ENCODE assay signal across 10 cellular contexts in genomic region chr2:127479219-127479825, GRCh38. TPM values are rescaled to one million over a fixed set of nuclear protein-coding genes. Genes with fewer than 3 reads are reported as not detected.
A peak's percentile ranks its signal among the peaks of the same experiment; 100 is the strongest.
DNase-seq lines count a peak whose midpoint lies in the region; FAIRE-seq and TF ChIP-seq lines count a peak whose summit lies in the region.
"Had no signal": no experiment of that assay in that cellular context is flagged by ENCODE, and none has a peak within 500 bp of the region (broad histone marks: within the 10 kb centered on the region; RNA-seq: fewer than 3 reads in every experiment).

No MANE protein-coding gene starts in this region.

- H3K79me2 ChIP-seq in keratinocyte (ENCODE audit: control insufficient read depth, insufficient read depth, low read length): no peaks in the 10 kb centered on the region

- in situ Hi-C loops in brain microvascular endothelial cell (cut with HindIII; ENCODE audit: low pct_ligation_motif_present, low sequenced_read_pairs): no loop called here
- in situ Hi-C loops in transverse colon (cut with MboI; ENCODE audit: low pct_ligation_motif_present in 1 of 4, low pct_unique_long_range_greater_than_20kb in 1 of 4, low sequenced_read_pairs in 3 of 4): loop anchor here in 1 of 4 donors (25.0 kb wide), 1 partner anchor 142 kb away; no protein-coding TSS in a partner anchor

- peaks cover 13% of the 10 kb centered on the region for H3K9me3 Mint-ChIP-seq in HFFc6
- peaks cover 14% of the 10 kb centered on the region for H3K9me3 Mint-ChIP-seq in T-helper 2 cell treated with Interferon-gamma antibody and Interleukin-4, amounts not matched to agents 5 μg/mL and 100 μg/mL, for 36 hours

- H3K4me3 ChIP-seq in brain microvascular endothelial cell (ENCODE audit: low read depth, low read length) (no peak overlapping the region), keratinocyte (ENCODE audit: control insufficient read depth in 2 of 3, extremely low read depth in 1 of 3, insufficient read depth in 2 of 3, low read depth in 1 of 3, low read length in 3 of 3) (no peak overlapping the region), transverse colon (no peak overlapping the region)
- H3K4me3 ChIP-seq: skin epidermis had no signal

- peak; percentile 43 for DNase-seq in D341Med (ENCODE audit: low spot score)
- peak; percentile 59 for DNase-seq in HFFc6
- DNase-seq in NCI-H446 treated with DMSO at 0.1 percent for 48 hours (lab: John Stamatoyannopoulos, UW): peak; percentile 7
- DNase-seq in brain microvascular endothelial cell: peak; percentile 12
- no peak for DNase-seq in keratinocyte (ENCODE audit: low read depth, low spot score)
- DNase-seq in transverse colon: no peak
- no peak for DNase-seq in posterior cingulate gyrus
- no peak for DNase-seq in T-helper 2 cell treated with Interferon-gamma antibody and Interleukin-4, amounts not matched to agents 5 μg/mL and 100 μg/mL, for 36 hours (ENCODE audit: low spot score)
- DNase-seq: T-cell had no signal

- H3K4me2 ChIP-seq in keratinocyte (ENCODE audit: control insufficient read depth, extremely low read depth, insufficient read depth, low read depth, low read length): no peak overlapping the region

- H3K9me3 ChIP-seq in keratinocyte (ENCODE audit: control insufficient read depth, low read depth, low read length) (no peaks in the 10 kb centered on the region), transverse colon (no peaks in the 10 kb centered on the region)

- no peaks in the 10 kb centered on the region for H3K9me1 ChIP-seq in keratinocyte (ENCODE audit: control insufficient read depth, extremely low read depth, insufficient read depth, low read length)

- TF ChIP-seq POLR2A in transverse colon (IDR thresholded peaks at IDR 0.05): no peak

- no peak overlapping the region for H3K27ac Mint-ChIP-seq in HFFc6
- no peak overlapping the region for H3K27ac Mint-ChIP-seq in T-helper 2 cell treated with Interferon-gamma antibody and Interleukin-4, amounts not matched to agents 5 μg/mL and 100 μg/mL, for 36 hours
- H3K27ac Mint-ChIP-seq: T-cell had no signal

- no peak overlapping the region for H3K9ac ChIP-seq in keratinocyte (ENCODE audit: control insufficient read depth, extremely low read depth, insufficient read depth, low read length)

- no peak overlapping the region for H2AFZ ChIP-seq in keratinocyte (ENCODE audit: control insufficient read depth, low read length)

- intact Hi-C loops in transverse colon (cut with DNase I; ENCODE audit: low total_unique reads): no loop called here
- intact Hi-C loops in posterior cingulate gyrus (cut with DNase I): loop anchor here (1.0 kb wide), 1 partner anchor 155 kb away; no protein-coding TSS in a partner anchor

- TF ChIP-seq CTCF in HFFc6 (IDR thresholded peaks at IDR 0.05) (peak; percentile 85), brain microvascular endothelial cell (IDR thresholded peaks at IDR 0.05; ENCODE audit: low read depth, low read length, missing control alignments) (peak; percentile 60), keratinocyte (optimal IDR thresholded peaks at IDR 0.05 in 1 of 3, IDR thresholded peaks at IDR 0.05 in 1 of 3, conservative IDR thresholded peaks at IDR 0.05 in 1 of 3; ENCODE audit: extremely low read depth in 1 of 3, insufficient read depth in 2 of 3, low read length in 3 of 3) (peak in 2 of 3 experiments; percentile 61 to 66), transverse colon (IDR thresholded peaks at IDR 0.05) (peak; percentile 53 to 75 (median 60))

- H3K27ac ChIP-seq in brain microvascular endothelial cell (no peak overlapping the region), keratinocyte (ENCODE audit: control insufficient read depth, insufficient read depth, low read length) (no peak overlapping the region), transverse colon (no peak overlapping the region)
- H3K27ac ChIP-seq: skin epidermis had no signal

- dilution Hi-C loops in keratinocyte (cut with MboI; ENCODE audit: extremely low pct_ligation_motif_present, low sequenced_read_pairs): no loop called here

- peak; percentile 39 for FAIRE-seq in keratinocyte (lab: Jason Lieb, UNC)

- 62% methylated on average over 5 of the region's 5 CpGs for WGBS in transverse colon (ENCODE audit: low coverage in 1 of 2), 2 donors

- no peaks in the 10 kb centered on the region for H4K20me1 ChIP-seq in keratinocyte (ENCODE audit: control insufficient read depth, extremely low read depth, insufficient read depth, low read length)

- peaks cover 22% of the 10 kb centered on the region for H3K4me1 Mint-ChIP-seq in HFFc6 (ENCODE audit: low read depth)
- H3K4me1 Mint-ChIP-seq in T-helper 2 cell treated with Interferon-gamma antibody and Interleukin-4, amounts not matched to agents 5 μg/mL and 100 μg/mL, for 36 hours (ENCODE audit: low read depth): no peaks in the 10 kb centered on the region
- H3K4me1 Mint-ChIP-seq: T-cell had no signal

- no peaks in the 10 kb centered on the region for H3K27me3 ChIP-seq in brain microvascular endothelial cell (replicated peaks)
- no peaks in the 10 kb centered on the region for H3K27me3 ChIP-seq in keratinocyte (ENCODE audit: control insufficient read depth, extremely low read depth, insufficient read depth, low read length)
- H3K27me3 ChIP-seq in transverse colon: no peaks in the 10 kb centered on the region

- H3K4me1 ChIP-seq in keratinocyte (ENCODE audit: control insufficient read depth, extremely low read depth, insufficient read depth, low read length): no peaks in the 10 kb centered on the region
- peaks cover 0 to 9% (median 0%) of the 10 kb centered on the region in 4 donors for H3K4me1 ChIP-seq in transverse colon

- TF ChIP-seq EP300 in transverse colon (IDR thresholded peaks at IDR 0.05; ENCODE audit: low read depth): no peak

- H3K4me3 Mint-ChIP-seq in HFFc6: no peak overlapping the region
- H3K4me3 Mint-ChIP-seq in T-helper 2 cell treated with Interferon-gamma antibody and Interleukin-4, amounts not matched to agents 5 μg/mL and 100 μg/mL, for 36 hours: no peak overlapping the region
- H3K4me3 Mint-ChIP-seq: T-cell had no signal

- H3K36me3 ChIP-seq in brain microvascular endothelial cell (replicated peaks): peaks cover 23% of the 10 kb centered on the region
- peaks cover 6 to 11% of the 10 kb centered on the region in 2 experiments for H3K36me3 ChIP-seq in keratinocyte (ENCODE audit: control insufficient read depth in 2 of 2, extremely low read depth in 1 of 2, insufficient read depth in 2 of 2, low read length in 2 of 2)
- H3K36me3 ChIP-seq in transverse colon: peaks cover 0 to 24% (median 9%) of the 10 kb centered on the region in 4 donors

- no peaks in the 10 kb centered on the region; the same call in 1 of the 2 replicates for H3K27me3 Mint-ChIP-seq in HFFc6 (ENCODE audit: insufficient read depth)
- H3K27me3 Mint-ChIP-seq in T-helper 2 cell treated with Interferon-gamma antibody and Interleukin-4, amounts not matched to agents 5 μg/mL and 100 μg/mL, for 36 hours (ENCODE audit: low read depth): no peaks in the 10 kb centered on the region
- H3K27me3 Mint-ChIP-seq: T-cell had no signal

- peaks cover 24% of the 10 kb centered on the region for H3K36me3 Mint-ChIP-seq in HFFc6 (ENCODE audit: low read depth)
- peaks cover 47% of the 10 kb centered on the region for H3K36me3 Mint-ChIP-seq in T-helper 2 cell treated with Interferon-gamma antibody and Interleukin-4, amounts not matched to agents 5 μg/mL and 100 μg/mL, for 36 hours (ENCODE audit: low read depth)

RNA-seq across cellular contexts. Expression of gene IWS1, which starts 47.0 kb away (rescaled TPM):
- 10 to 100 TPM; 34.7 to 44.6 (median 38.3) TPM for total RNA-seq in HFFc6 (2021; fragmentation: NEBNext Ultra II Directional; extraction: Animal tissue kit (Norgen Biotek cat#: 25700))
- polyA plus RNA-seq in keratinocyte: 34.8 to 52.0 TPM (median 50.3 TPM) in 3 replicates
- polyA plus RNA-seq in keratinocyte (2011; ENCODE audit: low read depth): 104 TPM
- 33.7 and 49.1 TPM in 2 replicates for polyA plus RNA-seq in keratinocyte (2011; cell fraction: cytosol; rRNA removed)
- polyA plus RNA-seq in keratinocyte (2011; cell fraction: nucleus; rRNA removed): 73.8 and 77.6 TPM in 2 replicates
- 39.4 and 42.1 TPM in 2 replicates for polyA plus RNA-seq in keratinocyte (2012; ENCODE audit: low replicate concordance)
- polyA minus RNA-seq in keratinocyte: 9.0 to 37.7 TPM (median 19.2 TPM) in 3 replicates
- 35.9 TPM for polyA minus RNA-seq in keratinocyte (2011; cell fraction: cytosol; rRNA and poly(A)+ RNA removed)
- polyA minus RNA-seq in keratinocyte (2011; cell fraction: nucleus; rRNA and poly(A)+ RNA removed): 24.9 and 42.1 TPM in 2 replicates
- 100 to 1,000 TPM in 1 of 4 donors, 10 to 100 TPM in 3; 27.3 to 139 (median 45.4) TPM for total RNA-seq in transverse colon

RNA-seq across cellular contexts. Expression of gene MYO7B, which starts 56.2 kb away (rescaled TPM):
- total RNA-seq in HFFc6 (2021; fragmentation: NEBNext Ultra II Directional; extraction: Animal tissue kit (Norgen Biotek cat#: 25700)): 1 to 10 TPM in 2 of 6 experiments, under 1 TPM in 4; 0.74 to 1.3 (median 0.98) TPM
- polyA plus RNA-seq in keratinocyte: not detected in 3 replicates
- polyA plus RNA-seq in keratinocyte (2011; ENCODE audit: low read depth): not detected
- polyA plus RNA-seq in keratinocyte (2011; cell fraction: cytosol; rRNA removed): not detected in 2 replicates
- 0.13 TPM in 1 of 2 replicates, not detected in the other for polyA plus RNA-seq in keratinocyte (2011; cell fraction: nucleus; rRNA removed)
- polyA plus RNA-seq in keratinocyte (2012; ENCODE audit: low replicate concordance): 0.07 TPM in 1 of 2 replicates, not detected in the other
- not detected in 3 replicates for polyA minus RNA-seq in keratinocyte
- not detected for polyA minus RNA-seq in keratinocyte (2011; cell fraction: cytosol; rRNA and poly(A)+ RNA removed)
- polyA minus RNA-seq in keratinocyte (2011; cell fraction: nucleus; rRNA and poly(A)+ RNA removed): not detected in 2 replicates
- 100 to 1,000 TPM; 242 to 637 (median 280) TPM for total RNA-seq in transverse colon

Comparison
In these comparisons a context has a peak if more than half of its experiments do, and no peak if none do; other contexts are left out.
1. DNase-seq: peak in D341Med (single experiment), HFFc6 (single experiment), NCI-H446 treated with DMSO at 0.1 percent for 48 hours (single experiment) and brain microvascular endothelial cell (single experiment); none in keratinocyte (single experiment), transverse colon (single experiment), posterior cingulate gyrus (0 of 10) and T-helper 2 cell treated with Interferon-gamma antibody and Interleukin-4, amounts not matched to agents 5 μg/mL and 100 μg/mL, for 36 hours (single experiment).
2. RNA of gene MYO7B, which starts 56.2 kb away (total RNA-seq): 242 to 637 TPM in transverse colon; 0.74 to 1.3 TPM in HFFc6; every median in the first group is over 100 times any median in the second.
3. Peak in every context shown above with its lines, with median percentiles within 50 percentile points of each other: CTCF ChIP-seq.